8 cellular contexts compared by ENCODE assay signal in genomic region chr19:42313096-42313839, GRCh38. TPM values are rescaled to one million over a fixed set of nuclear protein-coding genes. Genes with fewer than 3 reads are reported as not detected.
DNase-seq lines count a peak whose midpoint lies in the region; ATAC-seq and TF ChIP-seq lines count a peak whose summit lies in the region.

Gene TMEM145, plus strand, starts transcription at chr19:42313309. Its CDS starts 68 bp downstream, at chr19:42313377.

- peaks cover 14% of the 10 kb centered on the region; the same call in 1 of the 2 replicates for H4K20me1 ChIP-seq in BLaER1
- H4K20me1 ChIP-seq in osteoblast (ENCODE audit: insufficient read depth, low read length): peaks cover 4% of the 10 kb centered on the region

- H3K4me1 ChIP-seq in BLaER1 (peaks cover 11% of the 10 kb centered on the region; the same call in 1 of the 2 replicates), osteoblast (ENCODE audit: insufficient read depth, low read length) (no peaks in the 10 kb centered on the region)

- H2AFZ ChIP-seq in osteoblast (ENCODE audit: low read length): no peak within 1 kb of the TSS

- H3K4me1 Mint-ChIP-seq in activated naive CD8-positive, alpha-beta T cell treated with anti-CD3 and anti-CD28 coated beads, Interleukin-2, amount 10 ng/mL, durations not matched to agents 7 days and 5 days: peaks cover 21% of the 10 kb centered on the region

- H3K9ac ChIP-seq in BLaER1: no peak within 1 kb of the TSS

- no peaks in the 10 kb centered on the region for H3K9me3 Mint-ChIP-seq in activated naive CD8-positive, alpha-beta T cell treated with anti-CD3 and anti-CD28 coated beads, Interleukin-2, amount 10 ng/mL, durations not matched to agents 7 days and 5 days

- intact Hi-C loops in Right ventricle myocardium superior (cut with DNase I): no loop called here

- TF ChIP-seq CTCF in osteoblast (IDR thresholded peaks at IDR 0.05; ENCODE audit: extremely low read depth, low read depth, low read length): no peak

- H3K36me3 Mint-ChIP-seq in activated naive CD8-positive, alpha-beta T cell treated with anti-CD3 and anti-CD28 coated beads, Interleukin-2, amount 10 ng/mL, durations not matched to agents 7 days and 5 days: no peaks in the 10 kb centered on the region

- POLR2A ChIA-PET in activated naive CD8-positive, alpha-beta T cell treated with anti-CD3 and anti-CD28 coated beads, Interleukin-2, amount 10 ng/mL, durations not matched to agents 7 days and 5 days (lab: Charles Lee): interaction anchor here (1.1 kb wide), 1 partner anchor 11 kb away, joined by 3 read pairs; the partner anchor contains the start of gene PAFAH1B3

- peak within 1 kb of the TSS; percentile 42 for H3K27ac Mint-ChIP-seq in activated naive CD8-positive, alpha-beta T cell treated with anti-CD3 and anti-CD28 coated beads, Interleukin-2, amount 10 ng/mL, durations not matched to agents 7 days and 5 days

- DNase-seq in H4 (ENCODE audit: low spot score): peak; percentile 35
- peak; percentile 34 for DNase-seq in NCI-H748 treated with DMSO at 0.1 percent for 48 hours (lab: John Stamatoyannopoulos, UW)
- peak; percentile 61 for DNase-seq in activated naive CD8-positive, alpha-beta T cell treated with anti-CD3 and anti-CD28 coated beads, Interleukin-2, amount 10 ng/mL, durations not matched to agents 7 days and 5 days
- no peak for DNase-seq in Right ventricle myocardium superior
- peak; percentile 98 for DNase-seq in osteoblast (ENCODE audit: insufficient read length, low spot score, missing footprints)

- H3K36me3 ChIP-seq in BLaER1: no peaks in the 10 kb centered on the region
- no peaks in the 10 kb centered on the region for H3K36me3 ChIP-seq in osteoblast (ENCODE audit: insufficient read depth, low read length)

- H3K9me3 ChIP-seq in BLaER1 (no peaks in the 10 kb centered on the region), osteoblast (ENCODE audit: low read depth, low read length) (no peaks in the 10 kb centered on the region)

- H3K27me3 ChIP-seq in BLaER1: peaks cover 68% of the 10 kb centered on the region
- H3K27me3 ChIP-seq in osteoblast (ENCODE audit: insufficient read depth, low read length): peaks cover 35% of the 10 kb centered on the region

- peaks cover 43% of the 10 kb centered on the region for H3K27me3 Mint-ChIP-seq in activated naive CD8-positive, alpha-beta T cell treated with anti-CD3 and anti-CD28 coated beads, Interleukin-2, amount 10 ng/mL, durations not matched to agents 7 days and 5 days

- no peaks in the 10 kb centered on the region for H3K79me2 ChIP-seq in osteoblast (ENCODE audit: insufficient read depth, low read length)

- H3K4me3 Mint-ChIP-seq in activated naive CD8-positive, alpha-beta T cell treated with anti-CD3 and anti-CD28 coated beads, Interleukin-2, amount 10 ng/mL, durations not matched to agents 7 days and 5 days: peak within 1 kb of the TSS; percentile 78

- peak; percentile 76 for ATAC-seq in activated naive CD8-positive, alpha-beta T cell treated with anti-CD3 and anti-CD28 coated beads, Interleukin-2, amount 10 ng/mL, durations not matched to agents 7 days and 5 days (ENCODE audit: low read depth)
- ATAC-seq in Right ventricle myocardium superior (ENCODE audit: poor library complexity) (peak; percentile 87), HG02759 (IDR thresholded peaks at IDR 0.05; ENCODE audit: unreplicated experiment) (no peak), HG02981 (IDR thresholded peaks at IDR 0.05; ENCODE audit: unreplicated experiment) (no peak)

- H3K4me2 ChIP-seq in BLaER1: peak within 1 kb of the TSS; percentile 34; the same call in 1 of the 2 replicates
- peak within 1 kb of the TSS; percentile 53 for H3K4me2 ChIP-seq in osteoblast (ENCODE audit: insufficient read depth, low read length)

- H3K4me3 ChIP-seq in BLaER1 (no peak within 1 kb of the TSS), osteoblast (ENCODE audit: insufficient read depth, low read length) (peak within 1 kb of the TSS; percentile 46)

- H3K27ac ChIP-seq in BLaER1 (no peak within 1 kb of the TSS), osteoblast (ENCODE audit: low read depth, low read length) (no peak within 1 kb of the TSS)

RNA-seq across cellular contexts. Expression of gene TMEM145, which starts in this region (rescaled TPM):
- total RNA-seq in H4 (2014; rRNA removed; shearing (Covaris generic)): 0.08 TPM in 1 of 2 replicates, not detected in the other
- total RNA-seq in activated naive CD8-positive, alpha-beta T cell treated with anti-CD3 and anti-CD28 coated beads, Interleukin-2, amount 10 ng/mL, durations not matched to agents 7 days and 5 days: under 1 TPM; 0.54 to 0.94 TPM
- total RNA-seq in Right ventricle myocardium superior (0.11 TPM), osteoblast (not detected in 2 replicates)

Comparison
In these comparisons a context has a peak if more than half of its experiments do, and no peak if none do; other contexts are left out.
1. Peak in DNase-seq in H4; RNA of the gene not detected or under 1 TPM.
2. Peak in DNase-seq and ATAC-seq in activated naive CD8-positive, alpha-beta T cell treated with anti-CD3 and anti-CD28 coated beads, Interleukin-2, amount 10 ng/mL, durations not matched to agents 7 days and 5 days; RNA of the gene not detected or under 1 TPM.
3. Peak in ATAC-seq in Right ventricle myocardium superior; RNA of the gene not detected or under 1 TPM.
4. Peak in DNase-seq, H3K4me3 ChIP-seq and H3K4me2 ChIP-seq in osteoblast; RNA of the gene not detected or under 1 TPM.